1 cellular context compared by ENCODE assay signal in genomic region chr16:56303880-56304279, GRCh38.
TF ChIP-seq lines count a peak whose summit lies in the region.

No MANE protein-coding gene starts in this region.

TF ChIP-seq in HepG2, 621 proteins besides CTCF, POLR2A, EP300 and RAD21 (continued from another document):
- TF ChIP-seq ZNF710 (CRISPR knock-in tag; IDR thresholded peaks at IDR 0.05; ENCODE audit: borderline replicate concordance) (no peak), ZNF879 (CRISPR knock-in tag; IDR thresholded peaks at IDR 0.05) (no peak), XBP1 (CRISPR knock-in tag; IDR thresholded peaks at IDR 0.05) (no peak)
- TF ChIP-seq, protein P1, sequence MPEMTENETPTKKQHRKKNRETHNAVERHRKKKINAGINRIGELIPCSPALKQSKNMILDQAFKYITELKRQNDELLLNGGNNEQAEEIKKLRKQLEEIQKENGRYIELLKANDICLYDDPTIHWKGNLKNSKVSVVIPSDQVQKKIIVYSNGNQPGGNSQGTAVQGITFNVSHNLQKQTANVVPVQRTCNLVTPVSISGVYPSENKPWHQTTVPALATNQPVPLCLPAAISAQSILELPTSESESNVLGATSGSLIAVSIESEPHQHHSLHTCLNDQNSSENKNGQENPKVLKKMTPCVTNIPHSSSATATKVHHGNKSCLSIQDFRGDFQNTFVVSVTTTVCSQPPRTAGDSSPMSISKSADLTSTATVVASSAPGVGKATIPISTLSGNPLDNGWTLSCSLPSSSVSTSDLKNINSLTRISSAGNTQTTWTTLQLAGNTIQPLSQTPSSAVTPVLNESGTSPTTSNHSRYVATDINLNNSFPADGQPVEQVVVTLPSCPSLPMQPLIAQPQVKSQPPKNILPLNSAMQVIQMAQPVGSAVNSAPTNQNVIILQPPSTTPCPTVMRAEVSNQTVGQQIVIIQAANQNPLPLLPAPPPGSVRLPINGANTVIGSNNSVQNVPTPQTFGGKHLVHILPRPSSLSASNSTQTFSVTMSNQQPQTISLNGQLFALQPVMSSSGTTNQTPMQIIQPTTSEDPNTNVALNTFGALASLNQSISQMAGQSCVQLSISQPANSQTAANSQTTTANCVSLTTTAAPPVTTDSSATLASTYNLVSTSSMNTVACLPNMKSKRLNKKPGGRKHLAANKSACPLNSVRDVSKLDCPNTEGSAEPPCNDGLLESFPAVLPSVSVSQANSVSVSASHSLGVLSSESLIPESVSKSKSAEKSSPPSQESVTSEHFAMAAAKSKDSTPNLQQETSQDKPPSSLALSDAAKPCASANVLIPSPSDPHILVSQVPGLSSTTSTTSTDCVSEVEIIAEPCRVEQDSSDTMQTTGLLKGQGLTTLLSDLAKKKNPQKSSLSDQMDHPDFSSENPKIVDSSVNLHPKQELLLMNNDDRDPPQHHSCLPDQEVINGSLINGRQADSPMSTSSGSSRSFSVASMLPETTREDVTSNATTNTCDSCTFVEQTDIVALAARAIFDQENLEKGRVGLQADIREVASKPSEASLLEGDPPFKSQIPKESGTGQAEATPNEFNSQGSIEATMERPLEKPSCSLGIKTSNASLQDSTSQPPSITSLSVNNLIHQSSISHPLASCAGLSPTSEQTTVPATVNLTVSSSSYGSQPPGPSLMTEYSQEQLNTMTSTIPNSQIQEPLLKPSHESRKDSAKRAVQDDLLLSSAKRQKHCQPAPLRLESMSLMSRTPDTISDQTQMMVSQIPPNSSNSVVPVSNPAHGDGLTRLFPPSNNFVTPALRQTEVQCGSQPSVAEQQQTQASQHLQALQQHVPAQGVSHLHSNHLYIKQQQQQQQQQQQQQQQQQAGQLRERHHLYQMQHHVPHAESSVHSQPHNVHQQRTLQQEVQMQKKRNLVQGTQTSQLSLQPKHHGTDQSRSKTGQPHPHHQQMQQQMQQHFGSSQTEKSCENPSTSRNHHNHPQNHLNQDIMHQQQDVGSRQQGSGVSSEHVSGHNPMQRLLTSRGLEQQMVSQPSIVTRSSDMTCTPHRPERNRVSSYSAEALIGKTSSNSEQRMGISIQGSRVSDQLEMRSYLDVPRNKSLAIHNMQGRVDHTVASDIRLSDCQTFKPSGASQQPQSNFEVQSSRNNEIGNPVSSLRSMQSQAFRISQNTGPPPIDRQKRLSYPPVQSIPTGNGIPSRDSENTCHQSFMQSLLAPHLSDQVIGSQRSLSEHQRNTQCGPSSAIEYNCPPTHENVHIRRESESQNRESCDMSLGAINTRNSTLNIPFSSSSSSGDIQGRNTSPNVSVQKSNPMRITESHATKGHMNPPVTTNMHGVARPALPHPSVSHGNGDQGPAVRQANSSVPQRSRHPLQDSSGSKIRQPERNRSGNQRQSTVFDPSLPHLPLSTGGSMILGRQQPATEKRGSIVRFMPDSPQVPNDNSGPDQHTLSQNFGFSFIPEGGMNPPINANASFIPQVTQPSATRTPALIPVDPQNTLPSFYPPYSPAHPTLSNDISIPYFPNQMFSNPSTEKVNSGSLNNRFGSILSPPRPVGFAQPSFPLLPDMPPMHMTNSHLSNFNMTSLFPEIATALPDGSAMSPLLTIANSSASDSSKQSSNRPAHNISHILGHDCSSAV (CRISPR knock-in tag; IDR thresholded peaks at IDR 0.05; ENCODE audit: borderline replicate concordance), result no peak
